Comparison of ENCODE assay signal across 15 cellular contexts in genomic region chr20:32914031-32914430, GRCh38. TPM values are rescaled to one million over a fixed set of nuclear protein-coding genes. Genes with fewer than 3 reads are reported as not detected.
DNase-seq lines count a peak whose midpoint lies in the region; ATAC-seq and TF ChIP-seq lines count a peak whose summit lies in the region.
"Had no signal": no experiment of that assay in that cellular context is flagged by ENCODE, and none has a peak within 500 bp of the region (broad histone marks: within the 10 kb centered on the region; RNA-seq: fewer than 3 reads in every experiment).

No MANE protein-coding gene starts in this region.

- DNase-seq in AG20443 (ENCODE audit: low spot score) (peak; percentile 4), RWPE2 (ENCODE audit: low spot score) (peak; percentile 64), mesenteric fat pad (ENCODE audit: low spot score) (peak; percentile 53), sigmoid colon (peak; percentile 32), osteoblast (ENCODE audit: insufficient read length, low spot score, missing footprints) (no peak), NOMO-1 treated with dmso at 0.1 percent for 144 hours (lab: John Stamatoyannopoulos, UW; ENCODE audit: unreplicated experiment) (no peak), SHP77 treated with DMSO at 0.1 percent for 48 hours (lab: John Stamatoyannopoulos, UW) (no peak)
- no peak for DNase-seq in activated CD4-positive, alpha-beta T cell treated with anti-CD3 and anti-CD28 coated beads for 48 hours
- DNase-seq: GM23248, HCEC 1CT, IMR-90 had no signal

- TF ChIP-seq EP300 in sigmoid colon (IDR thresholded peaks at IDR 0.05): no peak

- no peak for TF ChIP-seq CTCF in RWPE2 (IDR thresholded peaks at IDR 0.05; ENCODE audit: poor library complexity, severe bottlenecking)
- no peak for TF ChIP-seq CTCF in sigmoid colon (IDR thresholded peaks at IDR 0.05)
- no peak for TF ChIP-seq CTCF in osteoblast (IDR thresholded peaks at IDR 0.05; ENCODE audit: extremely low read depth, low read depth, low read length)

- H3K4me2 ChIP-seq in osteoblast (ENCODE audit: insufficient read depth, low read length): no peak overlapping the region

- no peaks in the 10 kb centered on the region for H4K20me1 ChIP-seq in osteoblast (ENCODE audit: insufficient read depth, low read length)

- no peaks in the 10 kb centered on the region for H3K27me3 ChIP-seq in RWPE2 (ENCODE audit: insufficient read depth, poor library complexity, severe bottlenecking)
- H3K27me3 ChIP-seq in sigmoid colon: no peaks in the 10 kb centered on the region
- no peaks in the 10 kb centered on the region for H3K27me3 ChIP-seq in osteoblast (ENCODE audit: insufficient read depth, low read length)

- no peak for TF ChIP-seq POLR2A in sigmoid colon (IDR thresholded peaks at IDR 0.05)

- H3K27ac ChIP-seq in RWPE2 (ENCODE audit: poor library complexity, severe bottlenecking): no peak overlapping the region
- H3K27ac ChIP-seq in sigmoid colon: no peak overlapping the region
- no peak overlapping the region for H3K27ac ChIP-seq in osteoblast (ENCODE audit: low read depth, low read length)
- H3K27ac ChIP-seq: C4-2B, GM23248 had no signal

- H3K36me3 ChIP-seq in RWPE2 (ENCODE audit: low read depth) (no peaks in the 10 kb centered on the region), sigmoid colon (no peaks in the 10 kb centered on the region), osteoblast (ENCODE audit: insufficient read depth, low read length) (no peaks in the 10 kb centered on the region)

- H3K9me3 ChIP-seq in RWPE2 (ENCODE audit: severe bottlenecking): peaks cover 4% of the 10 kb centered on the region
- peaks cover 0 to 7% (median 5%) of the 10 kb centered on the region in 4 donors for H3K9me3 ChIP-seq in sigmoid colon
- no peaks in the 10 kb centered on the region for H3K9me3 ChIP-seq in osteoblast (ENCODE audit: low read depth, low read length)

- no peaks in the 10 kb centered on the region for H3K4me1 ChIP-seq in RWPE2 (ENCODE audit: insufficient read depth, poor library complexity, severe bottlenecking)
- H3K4me1 ChIP-seq in sigmoid colon: no peaks in the 10 kb centered on the region
- no peaks in the 10 kb centered on the region for H3K4me1 ChIP-seq in osteoblast (ENCODE audit: insufficient read depth, low read length)
- H3K4me1 ChIP-seq: Caco-2 had no signal

- ATAC-seq in RWPE2 (ENCODE audit: low read depth): no peak

- intact Hi-C loops in sigmoid colon (cut with DNase I): no loop called here

- H3K4me3 ChIP-seq in RWPE2 (ENCODE audit: severe bottlenecking) (no peak overlapping the region), sigmoid colon (no peak overlapping the region), osteoblast (ENCODE audit: insufficient read depth, low read length) (no peak overlapping the region)
- H3K4me3 ChIP-seq: GM23248 had no signal

- 92 to 94% methylated on average over 1 of the region's 1 CpG for WGBS in sigmoid colon, 2 donors

- H2AFZ ChIP-seq in osteoblast (ENCODE audit: low read length): no peak overlapping the region
- H2AFZ ChIP-seq: GM23248 had no signal

- no peaks in the 10 kb centered on the region for H3K79me2 ChIP-seq in osteoblast (ENCODE audit: insufficient read depth, low read length)

RNA-seq across cellular contexts. Expression of gene EFCAB8, which starts 55.3 kb away (rescaled TPM):
- total RNA-seq in mesenteric fat pad (0.39 TPM), sigmoid colon (under 1 TPM in 3 of 4 donors, not detected in 1; 0.49 to 0.83 (median 0.71) TPM), osteoblast (1.4 TPM in 1 of 2 replicates, not detected in the other)
- under 1 TPM in 1 of 3 donors, not detected in 2; 0.06 TPM for polyA plus RNA-seq in sigmoid colon
- total RNA-seq: A172, GM23248, IMR-90 had no signal
- polyA plus RNA-seq: BJ, GM23248, IMR-90 had no signal

Comparison
In these comparisons a context has a peak if more than half of its experiments do, and no peak if none do; other contexts are left out.
1. DNase-seq: peak in AG20443 (single experiment), RWPE2 (single experiment), mesenteric fat pad (single experiment) and sigmoid colon (single experiment); none in osteoblast (single experiment), NOMO-1 treated with dmso at 0.1 percent for 144 hours (single experiment), activated CD4-positive, alpha-beta T cell treated with anti-CD3 and anti-CD28 coated beads for 48 hours (single experiment) and SHP77 treated with DMSO at 0.1 percent for 48 hours (single experiment).